ENCODE assay signal across 8 cellular contexts in genomic region chr10:48306265-48306869, GRCh38. TPM values are rescaled to one million over a fixed set of nuclear protein-coding genes. Genes with fewer than 3 reads are reported as not detected.
A peak's percentile ranks its signal among the peaks of the same experiment; 100 is the strongest.
DNase-seq lines count a peak whose midpoint lies in the region; ATAC-seq, FAIRE-seq and TF ChIP-seq lines count a peak whose summit lies in the region.

Gene MAPK8, plus strand, starts transcription at chr10:48306677. Its CDS starts 94,984 bp downstream, at chr10:48401661.

- intact Hi-C loops in kidney (cut with DNase I), result no loop called here

- H3K27ac ChIP-seq in kidney (ENCODE audit: low read depth in 2 of 2, low read length in 2 of 2), result peak within 1 kb of the TSS; percentile 71 to 85

- peak within 1 kb of the TSS; percentile 72 to 84 for H3K9ac ChIP-seq in kidney (ENCODE audit: low read length in 2 of 2)

- no peak for TF ChIP-seq CTCF in kidney (IDR thresholded peaks at IDR 0.05; ENCODE audit: borderline replicate concordance, extremely low read depth, insufficient read depth)

- H3K4me1 ChIP-seq in kidney (ENCODE audit: control insufficient read depth in 1 of 2, insufficient read depth in 1 of 2, low read depth in 1 of 2, low read length in 2 of 2), result peaks cover 7 to 10% of the 10 kb centered on the region in 2 donors

- peak; percentile 64 for ATAC-seq in HG03378 (IDR thresholded peaks at IDR 0.05; ENCODE audit: unreplicated experiment)

- TF ChIP-seq POLR2A in GM19099 (IDR thresholded peaks at IDR 0.05; ENCODE audit: extremely low read depth, insufficient read length, low read depth), result peak; percentile 87

- H3K4me3 ChIP-seq in kidney (ENCODE audit: low read length in 2 of 2), result peak within 1 kb of the TSS; percentile 66 to 86

- no peak for FAIRE-seq in kidney (lab: Jason Lieb, UNC)

- H3K36me3 ChIP-seq in kidney (ENCODE audit: control insufficient read depth in 1 of 2, insufficient read depth in 2 of 2, low read length in 2 of 2), result no peaks in the 10 kb centered on the region

- no peaks in the 10 kb centered on the region for H3K9me3 ChIP-seq in kidney (ENCODE audit: control insufficient read depth in 1 of 2, low read length in 2 of 2)

- peak; percentile 100 for DNase-seq in AG20443 (ENCODE audit: low spot score)
- DNase-seq in NCI-H460 (ENCODE audit: extremely low read depth, low read depth), result peak; percentile 90
- DNase-seq in activated CD4-positive, alpha-beta T cell treated with anti-CD3 and anti-CD28 coated beads for 1 hour, result peak; percentile 88
- DNase-seq in cerebellar nuclear complex (lab: John Stamatoyannopoulos, UW), result peak; percentile 8 to 39
- DNase-seq in kidney, result peak; percentile 98
- DNase-seq in stimulated activated CD4-positive, alpha-beta T cell treated with anti-CD3 and anti-CD28 coated beads, Interleukin-15, amount 100 ng/mL, for 24 hours, result peak; percentile 94

RNA-seq across cellular contexts. Expression of gene MAPK8, which starts in this region (rescaled TPM):
- total RNA-seq in NCI-H460 (2014; rRNA removed; shearing (Covaris generic)), result 54.3 and 57.7 TPM in 2 replicates
- polyA plus RNA-seq in NCI-H460 (2014; cell fraction: nucleus; rRNA removed), result 17.2 and 31.3 TPM in 2 replicates
- 36.7 TPM for total RNA-seq in kidney
- 17.0 TPM for polyA plus RNA-seq in kidney (ENCODE audit: insufficient read depth, low read depth, low replicate concordance)

Comparison
In these comparisons a context has a peak if more than half of its experiments do, and no peak if none do; other contexts are left out.
1. Peak in every context shown above with its lines: DNase-seq, ATAC-seq, H3K4me3 ChIP-seq and H3K27ac ChIP-seq.
2. DNase-seq: peak in every context shown above with its lines; median percentile 100 in AG20443; 98 in kidney; 94 in stimulated activated CD4-positive, alpha-beta T cell treated with anti-CD3 and anti-CD28 coated beads, Interleukin-15, amount 100 ng/mL, for 24 hours; 90 in NCI-H460; 88 in activated CD4-positive, alpha-beta T cell treated with anti-CD3 and anti-CD28 coated beads for 1 hour; 24 in cerebellar nuclear complex.